ENCODE assay signal across 9 cellular contexts in genomic region chr11:115501895-115502589, GRCh38. TPM values are rescaled to one million over a fixed set of nuclear protein-coding genes. Genes with fewer than 3 reads are reported as not detected.
DNase-seq lines count a peak whose midpoint lies in the region; ATAC-seq and TF ChIP-seq lines count a peak whose summit lies in the region.
"Had no signal": no experiment of that assay in that cellular context is flagged by ENCODE, and none has a peak within 500 bp of the region (broad histone marks: within the 10 kb centered on the region; RNA-seq: fewer than 3 reads in every experiment).

No MANE protein-coding gene starts in this region.

- H3K79me2 ChIP-seq in PC-3 (ENCODE audit: low read length): no peaks in the 10 kb centered on the region

- intact Hi-C loops in cardiac septum (cut with DNase I): loop anchor here (2.0 to 10.0 kb wide), 3 partner anchors 167 to 723 kb away; no protein-coding TSS in a partner anchor
- intact Hi-C loops in PC-3 (cut with micrococcal nuclease): no loop called here
- intact Hi-C loops in thyroid gland (cut with DNase I): loop anchor here (10.0 kb wide), 2 partner anchors 157 to 727 kb away; no protein-coding TSS in a partner anchor
- intact Hi-C loops in adrenal gland (cut with DNase I): loop anchor here in 1 of 2 donors (10.0 kb wide), 1 partner anchor 167 kb away; no protein-coding TSS in a partner anchor

- 23 to 27% methylated on average over 22 of the region's 22 CpGs for WGBS in thyroid gland, 2 donors
- 12 to 22% (median 15%) methylated on average over 22 of the region's 22 CpGs for WGBS in adrenal gland, 4 donors

- no peak overlapping the region for H3K4me3 Mint-ChIP-seq in type B pancreatic cell
- H3K4me3 Mint-ChIP-seq: activated T-cell treated with anti-CD3 and anti-CD28 coated beads, Interleukin-2, amount 50 U/mL, for 4 hours had no signal

- no peaks in the 10 kb centered on the region for H3K9me2 ChIP-seq in PC-3 (replicated peaks; ENCODE audit: low read length)

- CTCF ChIA-PET in PC-3 (lab: Charles Lee): no interaction called here

- H3K4me2 ChIP-seq in PC-3 (ENCODE audit: low read length): no peak overlapping the region

- TF ChIP-seq CTCF in right atrium auricular region (IDR thresholded peaks at IDR 0.05) (no peak), PC-3 (conservative IDR thresholded peaks at IDR 0.05; ENCODE audit: low read depth, low read length) (no peak), thyroid gland (IDR thresholded peaks at IDR 0.05) (no peak), type B pancreatic cell (conservative IDR thresholded peaks at IDR 0.05) (no peak), omental fat pad (IDR thresholded peaks at IDR 0.05) (no peak), adrenal gland (IDR thresholded peaks at IDR 0.05) (no peak)

- peaks cover 0 to 28% of the 10 kb centered on the region in 2 donors for H3K4me1 ChIP-seq in right atrium auricular region
- H3K4me1 ChIP-seq in PC-3 (ENCODE audit: insufficient read depth, low read length): no peaks in the 10 kb centered on the region; the same call in 1 of the 2 replicates
- H3K4me1 ChIP-seq in thyroid gland: peaks cover 14 to 22% of the 10 kb centered on the region in 2 donors
- peaks cover 10 to 15% of the 10 kb centered on the region in 2 donors for H3K4me1 ChIP-seq in adrenal gland (replicated peaks in 1 of 2)

- no peaks in the 10 kb centered on the region for H3K36me3 ChIP-seq in right atrium auricular region
- no peaks in the 10 kb centered on the region for H3K36me3 ChIP-seq in PC-3 (ENCODE audit: low read depth, low read length)
- H3K36me3 ChIP-seq in thyroid gland: no peaks in the 10 kb centered on the region
- H3K36me3 ChIP-seq in adrenal gland (replicated peaks in 1 of 2): no peaks in the 10 kb centered on the region

- H3K4me1 Mint-ChIP-seq in type B pancreatic cell (ENCODE audit: unreplicated experiment): no peaks in the 10 kb centered on the region

- H3K9me3 Mint-ChIP-seq in type B pancreatic cell: no peaks in the 10 kb centered on the region
- H3K9me3 Mint-ChIP-seq: activated T-cell treated with anti-CD3 and anti-CD28 coated beads, Interleukin-2, amount 50 U/mL, for 4 hours had no signal

- no TSS peak for BruUV-seq in PC-3 (replicated peaks; lab: Mats Ljungman, UMichigan)

- H3K9me3 ChIP-seq in right atrium auricular region: no peaks in the 10 kb centered on the region
- H3K9me3 ChIP-seq in PC-3 (ENCODE audit: low read length): no peaks in the 10 kb centered on the region
- H3K9me3 ChIP-seq in thyroid gland: no peaks in the 10 kb centered on the region
- no peaks in the 10 kb centered on the region for H3K9me3 ChIP-seq in adrenal gland (replicated peaks in 1 of 3)

- ATAC-seq in PC-3: no peak
- ATAC-seq in omental fat pad (ENCODE audit: low FRiP score): no peak

- H3K9ac ChIP-seq in PC-3 (ENCODE audit: low read length): no peak overlapping the region

- H3K27me3 Mint-ChIP-seq in type B pancreatic cell: peaks cover 4% of the 10 kb centered on the region

- H3K36me3 Mint-ChIP-seq in type B pancreatic cell: no peaks in the 10 kb centered on the region

- H3F3A ChIP-seq in PC-3 (ENCODE audit: low read length, unreplicated experiment): no peaks in the 10 kb centered on the region

- H3K27ac Mint-ChIP-seq in type B pancreatic cell: no peak overlapping the region

- POLR2A ChIA-PET in PC-3 (lab: Charles Lee; ENCODE audit: unreplicated experiment): no interaction called here

- TF ChIP-seq POLR2A in thyroid gland (IDR thresholded peaks at IDR 0.05) (no peak), adrenal gland (IDR thresholded peaks at IDR 0.05) (no peak)

- H3K27ac ChIP-seq in right atrium auricular region: peak overlapping the region in 1 of 2 donors; percentile 88
- H3K27ac ChIP-seq in PC-3 (ENCODE audit: low read length): no peak overlapping the region
- peak overlapping the region in 2 of 3 donors; percentile 85 to 90 for H3K27ac ChIP-seq in thyroid gland
- no peak overlapping the region for H3K27ac ChIP-seq in adrenal gland

- DNase-seq in right atrium auricular region (ENCODE audit: low spot score) (no peak), cardiac septum (ENCODE audit: low spot score) (no peak), PC-3 (no peak), inferior parietal cortex (ENCODE audit: extremely low spot score) (peak; percentile 66), thyroid gland (no peak), type B pancreatic cell (ENCODE audit: extremely low spot score, unreplicated experiment) (no peak), omental fat pad (ENCODE audit: low spot score) (no peak), adrenal gland (no peak)
- DNase-seq: activated T-cell treated with anti-CD3 and anti-CD28 coated beads, Interleukin-2, amount 50 U/mL, for 4 hours had no signal

- H4K20me1 ChIP-seq in PC-3 (ENCODE audit: low read length): no peaks in the 10 kb centered on the region

- H3K4me3 ChIP-seq in right atrium auricular region: peak overlapping the region; percentile 54 to 74
- 0 out of 2 replicates have a peak overlapping the region, but pooled peaks have one; percentile 64 for H3K4me3 ChIP-seq in PC-3 (ENCODE audit: low read length)
- H3K4me3 ChIP-seq in thyroid gland (replicated peaks in 1 of 3): peak overlapping the region in 1 of 3 donors; percentile 89
- peak overlapping the region in 2 of 4 donors; percentile 41 to 65 for H3K4me3 ChIP-seq in adrenal gland

- H2AFZ ChIP-seq in PC-3 (ENCODE audit: low read length): no peak overlapping the region

- H3K27me3 ChIP-seq in right atrium auricular region: no peaks in the 10 kb centered on the region
- H3K27me3 ChIP-seq in PC-3 (ENCODE audit: low read length): peaks cover 62% of the 10 kb centered on the region
- no peaks in the 10 kb centered on the region for H3K27me3 ChIP-seq in thyroid gland
- no peaks in the 10 kb centered on the region for H3K27me3 ChIP-seq in adrenal gland

RNA-seq across cellular contexts. Expression of gene CADM1, which starts 2.2 kb away (rescaled TPM):
- 10 to 100 TPM; 19.8 to 33.9 TPM for total RNA-seq in right atrium auricular region
- 36.0 TPM for total RNA-seq in cardiac septum
- 0.12 and 1.1 TPM in 2 replicates for total RNA-seq in PC-3 (2014; rRNA removed)
- total RNA-seq in thyroid gland: 100 to 1,000 TPM in 3 of 4 donors, 10 to 100 TPM in 1; 89.9 to 351 (median 235) TPM
- total RNA-seq in type B pancreatic cell (ENCODE audit: low replicate concordance): 102 and 150 TPM in 2 replicates
- 10 to 100 TPM in 3 of 4 donors, 1 to 10 TPM in 1; 5.8 to 27.9 (median 14.9) TPM for total RNA-seq in omental fat pad
- total RNA-seq in adrenal gland: 100 to 1,000 TPM in 1 of 8 donors, 10 to 100 TPM in 7; 24.8 to 161 (median 39.8) TPM
- 10 to 100 TPM; 21.6 to 55.9 (median 24.4) TPM for polyA plus RNA-seq in adrenal gland

Comparison
In these comparisons a context has a peak if more than half of its experiments do, and no peak if none do; other contexts are left out.
1. H3K27ac ChIP-seq: peak in thyroid gland (2 of 3); none in PC-3 (single experiment) and adrenal gland (0 of 5).